ENCODE assay signal across 8 cellular contexts in the genomic region with DNA sequence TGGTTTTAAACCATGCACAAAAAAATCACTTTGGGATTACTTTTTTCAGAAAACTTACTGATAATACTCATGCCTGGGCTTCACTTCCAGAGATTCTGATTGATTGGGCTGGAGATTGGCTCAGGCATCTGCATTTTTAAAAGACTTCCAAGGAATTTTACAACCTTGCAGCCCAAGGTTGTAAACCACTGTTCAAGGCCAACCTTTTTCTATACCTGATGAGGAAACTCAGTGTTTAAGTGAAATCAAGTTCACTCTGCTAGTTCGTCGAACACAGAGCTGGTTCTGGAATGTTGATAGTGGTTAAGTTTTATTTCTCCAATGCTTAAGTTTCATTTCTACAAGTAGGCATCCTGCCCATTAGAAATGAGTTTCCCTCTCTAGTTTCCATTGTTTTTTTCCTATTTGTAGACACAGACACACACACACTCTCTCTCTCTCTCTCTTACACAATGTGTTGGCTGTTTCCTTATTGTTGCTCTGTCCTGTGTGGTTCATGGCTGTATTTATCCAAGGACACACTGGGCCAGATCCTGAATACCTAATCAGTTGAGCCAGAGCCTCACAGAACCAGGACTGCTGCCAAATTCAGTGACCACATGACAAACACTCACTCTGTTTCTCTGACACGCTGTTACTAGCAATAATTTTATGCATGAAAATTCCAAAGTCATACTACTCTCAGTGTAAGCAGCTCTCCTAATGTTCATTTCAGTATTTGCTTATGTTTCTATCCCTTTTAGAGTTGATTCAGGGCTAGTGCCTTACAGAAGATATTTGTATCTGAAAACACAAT. TPM values are rescaled to one million over a fixed set of nuclear protein-coding genes. Genes with fewer than 3 reads are reported as not detected.
DNase-seq lines count a peak whose midpoint lies in the region; ATAC-seq and TF ChIP-seq lines count a peak whose summit lies in the region.
"Had no signal": no experiment of that assay in that cellular context is flagged by ENCODE, and none has a peak within 500 bp of the region (broad histone marks: within the 10 kb centered on the region; RNA-seq: fewer than 3 reads in every experiment).

No MANE protein-coding gene starts in this region.

- H3K27ac Mint-ChIP-seq in immature natural killer cell (no peak overlapping the region), T-cell (no peak overlapping the region)

- POLR2A ChIA-PET in T-cell (lab: Charles Lee): no interaction called here

- H3K4me3 ChIP-seq in MG63 (no peak overlapping the region), liver (ENCODE audit: low read depth in 1 of 3, low read length in 3 of 3) (no peak overlapping the region), upper lobe of left lung (no peak overlapping the region)

- TF ChIP-seq POLR2A in upper lobe of left lung (IDR thresholded peaks at IDR 0.05): peak in 1 of 4 donors; percentile 20

- H3K4me1 ChIP-seq in liver (ENCODE audit: control insufficient read depth in 4 of 4, insufficient read depth in 4 of 4, low read length in 3 of 4) (peaks cover 4 to 41% (median 27%) of the 10 kb centered on the region in 4 donors), upper lobe of left lung (peaks cover 20 to 27% (median 22%) of the 10 kb centered on the region in 4 donors)

- H3K4me1 Mint-ChIP-seq in immature natural killer cell (peaks cover 3 to 5% of the 10 kb centered on the region in 2 donors), T-cell (peaks cover 2 to 12% (median 4%) of the 10 kb centered on the region in 3 donors)

- CTCF ChIA-PET in T-cell (lab: Charles Lee): no interaction called here

- peak overlapping the region in 1 of 2 donors; percentile 64 for H3K9ac ChIP-seq in liver (ENCODE audit: low read depth in 1 of 2, low read length in 2 of 2)

- H3K27me3 Mint-ChIP-seq in immature natural killer cell (ENCODE audit: low read depth in 3 of 3): peaks cover 2 to 6% (median 4%) of the 10 kb centered on the region in 3 donors
- H3K27me3 Mint-ChIP-seq in T-cell: peaks cover 0 to 20% of the 10 kb centered on the region in 2 donors

- peak; percentile 93 to 94 for ATAC-seq in upper lobe of left lung (ENCODE audit: low FRiP score in 2 of 2)
- ATAC-seq in T-cell (replicated peaks in 1 of 4): no peak

- TF ChIP-seq RAD21 in liver (IDR thresholded peaks at IDR 0.05): peak; percentile 60 to 74

- 9% methylated on average over 3 of the region's 3 CpGs for WGBS in liver
- WGBS in upper lobe of left lung, 2 donors: 17 to 22% methylated on average over 3 of the region's 3 CpGs

- TF ChIP-seq EP300 in upper lobe of left lung (IDR thresholded peaks at IDR 0.05): peak in 1 of 4 donors; percentile 82

- H3K9me3 ChIP-seq in MG63 (no peaks in the 10 kb centered on the region), liver (ENCODE audit: control insufficient read depth in 4 of 4, low read length in 3 of 4) (no peaks in the 10 kb centered on the region), upper lobe of left lung (no peaks in the 10 kb centered on the region)

- no peaks in the 10 kb centered on the region for H3K36me3 Mint-ChIP-seq in immature natural killer cell
- peaks cover 3% of the 10 kb centered on the region for H3K36me3 Mint-ChIP-seq in T-cell

- no peaks in the 10 kb centered on the region for H3K36me3 ChIP-seq in MG63
- H3K36me3 ChIP-seq in liver (ENCODE audit: control insufficient read depth in 4 of 4, insufficient read depth in 3 of 4, low read depth in 1 of 4, low read length in 3 of 4): no peaks in the 10 kb centered on the region
- no peaks in the 10 kb centered on the region for H3K36me3 ChIP-seq in upper lobe of left lung

- H3K27ac ChIP-seq in cingulate gyrus (ENCODE audit: low read depth, low read length): peak overlapping the region; percentile 98
- H3K27ac ChIP-seq in liver (ENCODE audit: low read depth in 1 of 2, low read length in 2 of 2): peak overlapping the region; percentile 91 to 94
- H3K27ac ChIP-seq in upper lobe of left lung: peak overlapping the region; percentile 72 to 86 (median 82)

- DNase-seq in MG63 (peak; percentile 78), upper lobe of left lung (peak in 1 of 2 donors; percentile 90), immature natural killer cell (no peak), T-cell (no peak), NCI-H446 treated with DMSO at 0.1 percent for 48 hours (lab: John Stamatoyannopoulos, UW) (no peak)

- TF ChIP-seq CTCF in liver (IDR thresholded peaks at IDR 0.05; ENCODE audit: low read depth, low read length, missing input control) (no peak), upper lobe of left lung (IDR thresholded peaks at IDR 0.05) (peak in 2 of 6 experiments; percentile 6 to 10)

- H3K27me3 ChIP-seq in MG63: no peaks in the 10 kb centered on the region
- no peaks in the 10 kb centered on the region for H3K27me3 ChIP-seq in liver (ENCODE audit: control insufficient read depth in 4 of 4, insufficient read depth in 4 of 4, low read length in 3 of 4)
- no peaks in the 10 kb centered on the region for H3K27me3 ChIP-seq in upper lobe of left lung

- no peaks in the 10 kb centered on the region for H3K9me3 Mint-ChIP-seq in immature natural killer cell
- H3K9me3 Mint-ChIP-seq in T-cell: no peaks in the 10 kb centered on the region

- H3K4me3 Mint-ChIP-seq in immature natural killer cell (no peak overlapping the region), T-cell (no peak overlapping the region)

TF ChIP-seq in liver, 16 proteins besides CTCF, POLR2A, EP300 and RAD21 (continues in another document):
- TF ChIP-seq, protein P1, sequence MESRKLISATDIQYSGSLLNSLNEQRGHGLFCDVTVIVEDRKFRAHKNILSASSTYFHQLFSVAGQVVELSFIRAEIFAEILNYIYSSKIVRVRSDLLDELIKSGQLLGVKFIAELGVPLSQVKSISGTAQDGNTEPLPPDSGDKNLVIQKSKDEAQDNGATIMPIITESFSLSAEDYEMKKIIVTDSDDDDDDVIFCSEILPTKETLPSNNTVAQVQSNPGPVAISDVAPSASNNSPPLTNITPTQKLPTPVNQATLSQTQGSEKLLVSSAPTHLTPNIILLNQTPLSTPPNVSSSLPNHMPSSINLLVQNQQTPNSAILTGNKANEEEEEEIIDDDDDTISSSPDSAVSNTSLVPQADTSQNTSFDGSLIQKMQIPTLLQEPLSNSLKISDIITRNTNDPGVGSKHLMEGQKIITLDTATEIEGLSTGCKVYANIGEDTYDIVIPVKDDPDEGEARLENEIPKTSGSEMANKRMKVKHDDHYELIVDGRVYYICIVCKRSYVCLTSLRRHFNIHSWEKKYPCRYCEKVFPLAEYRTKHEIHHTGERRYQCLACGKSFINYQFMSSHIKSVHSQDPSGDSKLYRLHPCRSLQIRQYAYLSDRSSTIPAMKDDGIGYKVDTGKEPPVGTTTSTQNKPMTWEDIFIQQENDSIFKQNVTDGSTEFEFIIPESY (IDR thresholded peaks at IDR 0.05): peak; percentile 89
- TF ChIP-seq YY1 (IDR thresholded peaks at IDR 0.05) (peak; percentile 93), EGR1 (IDR thresholded peaks at IDR 0.05; ENCODE audit: low read depth in 2 of 2) (peak; percentile 75 to 84), HNF4A (conservative IDR thresholded peaks at IDR 0.05) (peak; percentile 81 to 85), FOXA1 (IDR thresholded peaks at IDR 0.05) (peak; percentile 89), HNF4G (IDR thresholded peaks at IDR 0.05) (peak; percentile 41), NR2F2 (IDR thresholded peaks at IDR 0.05) (peak; percentile 85), JUND (IDR thresholded peaks at IDR 0.05) (peak in 1 of 2 donors; percentile 87), GABPA (IDR thresholded peaks at IDR 0.05 in 1 of 2, conservative IDR thresholded peaks at IDR 0.05 in 1 of 2) (peak in 1 of 2 donors; percentile 39), SP1 (IDR thresholded peaks at IDR 0.05) (peak; percentile 98), FOXA2 (IDR thresholded peaks at IDR 0.05) (peak; percentile 90), RXRA (IDR thresholded peaks at IDR 0.05) (peak; percentile 96 to 98)
- TF ChIP-seq, protein P2, sequence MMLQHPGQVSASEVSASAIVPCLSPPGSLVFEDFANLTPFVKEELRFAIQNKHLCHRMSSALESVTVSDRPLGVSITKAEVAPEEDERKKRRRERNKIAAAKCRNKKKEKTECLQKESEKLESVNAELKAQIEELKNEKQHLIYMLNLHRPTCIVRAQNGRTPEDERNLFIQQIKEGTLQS (IDR thresholded peaks at IDR 0.05): peak; percentile 81

RNA-seq across cellular contexts. Expression of a gene that starts 3.7 kb away (rescaled TPM):
- not detected in 2 replicates for total RNA-seq in MG63 (2014; rRNA removed; shearing (Covaris generic); ENCODE audit: low replicate concordance)
- total RNA-seq in liver (10 to 100 TPM in 1 of 2 donors, not detected in 1; 13.3 TPM), upper lobe of left lung (under 1 TPM in 2 of 6 donors, not detected in 4; 0.20 to 0.59 TPM), T-cell (not detected)
- polyA plus RNA-seq in liver (under 1 TPM in 1 of 2 donors, not detected in 1; 0.15 TPM), immature natural killer cell (under 1 TPM in 1 of 3 donors, not detected in 2; 0.11 TPM)
- total RNA-seq: NCI-H460 had no signal

RNA-seq across cellular contexts. Expression of a gene that starts 18.3 kb away (rescaled TPM):
- 40.8 and 44.7 TPM in 2 replicates for total RNA-seq in MG63 (2014; rRNA removed; shearing (Covaris generic); ENCODE audit: low replicate concordance)
- total RNA-seq in liver (10 to 100 TPM; 11.4 to 11.8 TPM), upper lobe of left lung (10 to 100 TPM in 5 of 6 donors, 1 to 10 TPM in 1; 9.8 to 54.9 (median 18.1) TPM), T-cell (1 to 10 TPM; 1.7 to 5.5 (median 3.0) TPM)
- polyA plus RNA-seq in liver (10 to 100 TPM in 1 of 2 donors, 1 to 10 TPM in 1; 8.1 to 17.5 TPM), immature natural killer cell (1 to 10 TPM in 2 of 3 donors, under 1 TPM in 1; 0.43 to 6.0 (median 1.8) TPM)

RNA-seq across cellular contexts. Expression of a gene that starts 40.3 kb away (rescaled TPM):
- total RNA-seq in MG63 (2014; rRNA removed; shearing (Covaris generic); ENCODE audit: low replicate concordance): 15.2 and 18.9 TPM in 2 replicates
- 10 to 100 TPM in 1 of 2 donors, 1 to 10 TPM in 1; 5.0 to 10.7 TPM for total RNA-seq in liver
- 1 to 10 TPM; 6.2 to 7.3 TPM for polyA plus RNA-seq in liver
- 10 to 100 TPM in 5 of 6 donors, 1 to 10 TPM in 1; 6.5 to 30.8 (median 20.6) TPM for total RNA-seq in upper lobe of left lung
- polyA plus RNA-seq in immature natural killer cell: 10 to 100 TPM in 2 of 3 donors, 1 to 10 TPM in 1; 9.2 to 10.4 (median 10.2) TPM
- 10 to 100 TPM; 12.6 to 20.3 (median 18.5) TPM for total RNA-seq in T-cell

RNA-seq across cellular contexts. Expression of a gene that starts 46.3 kb away (rescaled TPM):
- 32.0 and 47.1 TPM in 2 replicates for total RNA-seq in MG63 (2014; rRNA removed; shearing (Covaris generic); ENCODE audit: low replicate concordance)
- total RNA-seq in liver (10 to 100 TPM in 1 of 2 donors, 1 to 10 TPM in 1; 9.8 to 11.2 TPM), upper lobe of left lung (10 to 100 TPM; 27.2 to 81.9 (median 33.8) TPM), T-cell (1 to 10 TPM; 2.3 to 4.4 (median 3.9) TPM)
- polyA plus RNA-seq in liver (10 to 100 TPM in 1 of 2 donors, 1 to 10 TPM in 1; 9.2 to 10.9 TPM), immature natural killer cell (10 to 100 TPM in 2 of 3 donors, 1 to 10 TPM in 1; 8.2 to 23.8 (median 12.5) TPM)

Comparison
In these comparisons a context has a peak if more than half of its experiments do, and no peak if none do; other contexts are left out.
1. ATAC-seq: peak in upper lobe of left lung (2 of 2); none in T-cell (0 of 4).
2. Peak in every context shown above with its lines, with median percentiles within 50 percentile points of each other: H3K27ac ChIP-seq.